Comparison of ENCODE assay signal across 8 cellular contexts in the genomic region with DNA sequence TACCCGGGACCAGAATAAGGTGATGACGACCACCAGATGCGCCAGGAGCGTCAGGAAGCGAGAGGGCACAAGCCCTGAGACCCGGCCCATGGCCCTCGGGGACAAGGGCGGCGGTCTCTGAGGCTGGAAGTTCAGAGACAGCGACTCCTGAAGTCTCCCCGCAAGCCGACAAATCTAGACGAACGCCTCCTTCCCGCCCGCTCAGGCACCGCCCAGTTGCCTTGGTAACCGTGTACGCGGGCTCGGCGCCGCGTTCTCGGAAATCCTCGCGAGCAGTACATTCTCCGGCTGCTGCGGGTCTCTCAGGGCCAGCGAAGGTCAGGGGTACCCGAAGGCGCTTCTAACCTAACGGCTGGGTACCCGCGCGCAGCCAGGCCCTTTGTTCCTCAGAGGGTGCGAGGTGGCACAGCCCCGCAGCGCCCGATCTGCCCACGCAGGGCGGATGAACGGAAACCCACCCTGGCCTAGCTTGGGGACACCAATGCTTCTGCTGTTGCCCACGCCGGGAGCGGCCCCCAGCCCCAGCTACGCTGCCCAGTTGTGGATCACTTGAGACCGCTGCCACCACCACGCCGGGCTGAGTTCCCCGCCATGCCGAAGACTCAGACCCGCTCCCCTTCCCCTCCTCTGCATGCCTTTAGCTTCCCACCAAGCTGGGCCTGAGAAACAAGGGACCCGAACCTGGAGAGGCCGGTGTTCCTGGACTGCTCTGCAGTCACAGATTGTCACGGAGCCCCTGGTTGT. TPM values are rescaled to one million over a fixed set of nuclear protein-coding genes. Genes with fewer than 3 reads are reported as not detected.
A peak's percentile ranks its signal among the peaks of the same experiment; 100 is the strongest.
DNase-seq lines count a peak whose midpoint lies in the region; ATAC-seq and TF ChIP-seq lines count a peak whose summit lies in the region.

A gene (minus strand): TSS at position 184 of the 744 bp plus-strand sequence. CDS start 94 bp downstream, at position 90.

- H3K4me3 Mint-ChIP-seq in naive B cell: peak within 1 kb of the TSS; percentile 80 to 97 (median 94)

- in situ Hi-C loops in IMR-90 (cut with MboI; ENCODE audit: low sequenced_read_pairs): no loop called here

- peaks cover 20% of the 10 kb centered on the region for H3K79me2 ChIP-seq in ACC112 (ENCODE audit: control insufficient read depth, insufficient read depth, low read length, unreplicated experiment)
- H3K79me2 ChIP-seq in fibroblast of lung (ENCODE audit: control insufficient read depth, insufficient read depth, low read length): peaks cover 5% of the 10 kb centered on the region

- H3K27ac Mint-ChIP-seq in naive B cell: peak within 1 kb of the TSS; percentile 91 to 100 (median 96)

- H3K9me1 ChIP-seq in IMR-90 (ENCODE audit: insufficient read depth, low read length): peaks cover 21% of the 10 kb centered on the region

- peak within 1 kb of the TSS; percentile 61 for H3K27ac ChIP-seq in ACC112 (ENCODE audit: low read depth, low read length)
- peak within 1 kb of the TSS; percentile 86 for H3K27ac ChIP-seq in IMR-90 (ENCODE audit: insufficient read depth, low read length)
- H3K27ac ChIP-seq in fibroblast of lung (ENCODE audit: insufficient read depth, low read length): peak within 1 kb of the TSS; percentile 71

- H3K18ac ChIP-seq in IMR-90 (ENCODE audit: low read depth, low read length): peak within 1 kb of the TSS; percentile 4; the same call in 1 of the 2 replicates

- H3K14ac ChIP-seq in IMR-90 (replicated peaks; ENCODE audit: low read depth, low read length): peak within 1 kb of the TSS; percentile 87

- no peak within 1 kb of the TSS; the same call in 1 of the 2 replicates for H2BK20ac ChIP-seq in IMR-90 (ENCODE audit: low read depth, low read length)

- WGBS in IMR-90 (ENCODE audit: extremely low coverage in 2 of 2, insufficient read length in 1 of 2), 2 experiments: 2% methylated on average over 48 of the region's 56 CpGs; no CpG with 5 or more reads in 1 of the 2 experiments

- peak within 1 kb of the TSS; percentile 98 for H2AK9ac ChIP-seq in IMR-90 (replicated peaks; ENCODE audit: low read depth, low read length, poor library complexity)

- ATAC-seq in GM18907 (IDR thresholded peaks at IDR 0.05; ENCODE audit: unreplicated experiment) (peak; percentile 43), IMR-90 (ENCODE audit: low read depth) (peak; percentile 80), naive B cell (ENCODE audit: low read depth in 2 of 2) (peak; percentile 48 to 49)
- ATAC-seq in stimulated activated naive CD8-positive, alpha-beta T cell treated with anti-CD3 and anti-CD28 coated beads, Interleukin-15, Interleukin-2, amounts not matched to agents 100 U/mL and 50 U/mL, for 24 hours: peak; percentile 69

- peak within 1 kb of the TSS; percentile 88 for H3K9ac ChIP-seq in IMR-90 (ENCODE audit: low read depth, low read length)
- peak within 1 kb of the TSS; percentile 76 for H3K9ac ChIP-seq in fibroblast of lung (ENCODE audit: insufficient read depth, low read length)

- H2AK5ac ChIP-seq in IMR-90 (ENCODE audit: low read depth, low read length): peak within 1 kb of the TSS; percentile 48

- no peak for TF ChIP-seq RAD21 in IMR-90 (IDR thresholded peaks at IDR 0.05; ENCODE audit: low read length)

- intact Hi-C loops in IMR-90 (cut with micrococcal nuclease): no loop called here

- no peak within 1 kb of the TSS; the same call in 2 of the 3 replicates for H2BK15ac ChIP-seq in IMR-90 (ENCODE audit: low read depth, low read length)

- CTCF ChIA-PET in IMR-90 (lab: Yijun Ruan, JAX): no interaction called here

- POLR2A ChIA-PET in IMR-90 (lab: Charles Lee; ENCODE audit: unreplicated experiment): interaction anchor here (0.5 kb wide), 1 partner anchor 526 kb away, joined by 4 read pairs; a partner anchor contains a TSS

- H2BK5ac ChIP-seq in IMR-90 (ENCODE audit: low read depth, low read length, poor library complexity, severe bottlenecking): peak within 1 kb of the TSS; percentile 66

- H3K27me3 ChIP-seq in ACC112 (ENCODE audit: insufficient read depth, low read length) (no peaks in the 10 kb centered on the region), IMR-90 (ENCODE audit: control insufficient read depth, insufficient read depth, low read length) (no peaks in the 10 kb centered on the region), fibroblast of lung (ENCODE audit: control insufficient read depth, insufficient read depth, low read length) (no peaks in the 10 kb centered on the region)

- H3K4me2 ChIP-seq in IMR-90 (ENCODE audit: low read depth, low read length): peak within 1 kb of the TSS; percentile 90
- H3K4me2 ChIP-seq in fibroblast of lung (ENCODE audit: extremely low read depth, insufficient read depth, low read length): peak within 1 kb of the TSS; percentile 98

- H2AFZ ChIP-seq in ACC112 (ENCODE audit: low read length, unreplicated experiment) (peak within 1 kb of the TSS; percentile 99), IMR-90 (replicated peaks; ENCODE audit: low read length, poor library complexity) (peak within 1 kb of the TSS; percentile 100), fibroblast of lung (ENCODE audit: low read length) (peak within 1 kb of the TSS; percentile 87)

- peak within 1 kb of the TSS; percentile 86 for H3K23ac ChIP-seq in IMR-90 (ENCODE audit: low read depth, low read length)

- peak within 1 kb of the TSS; percentile 91 for H3K4me3 ChIP-seq in ACC112 (ENCODE audit: low read depth, low read length)
- H3K4me3 ChIP-seq in IMR-90 (ENCODE audit: insufficient read depth, low read depth, low read length): peak within 1 kb of the TSS; percentile 65
- peak within 1 kb of the TSS; percentile 59 to 69 (median 61) for H3K4me3 ChIP-seq in fibroblast of lung (replicated peaks in 1 of 4; ENCODE audit: control extremely low read depth in 1 of 4, insufficient read depth in 1 of 4, low read depth in 3 of 4, low read length in 4 of 4)

- 0 out of 2 replicates have a peak within 1 kb of the TSS, but pooled peaks have one; percentile 7 for H2BK120ac ChIP-seq in IMR-90 (ENCODE audit: low read depth, low read length)

- H3K36me3 ChIP-seq in ACC112 (ENCODE audit: insufficient read depth, low read length): no peaks in the 10 kb centered on the region
- no peaks in the 10 kb centered on the region for H3K36me3 ChIP-seq in IMR-90 (ENCODE audit: control insufficient read depth, insufficient read depth, low read length)
- H3K36me3 ChIP-seq in fibroblast of lung (ENCODE audit: control insufficient read depth, insufficient read depth, low read length): no peaks in the 10 kb centered on the region

- H3K9me3 ChIP-seq in IMR-90 (ENCODE audit: control insufficient read depth, insufficient read depth, low read length): no peaks in the 10 kb centered on the region
- H3K9me3 ChIP-seq in fibroblast of lung (ENCODE audit: control insufficient read depth, insufficient read depth, low read depth, low read length): no peaks in the 10 kb centered on the region

- H3K4me1 ChIP-seq in ACC112 (ENCODE audit: control insufficient read depth, insufficient read depth, low read length, unreplicated experiment) (peaks cover 26% of the 10 kb centered on the region), IMR-90 (ENCODE audit: control insufficient read depth, insufficient read depth, low read length) (peaks cover 12% of the 10 kb centered on the region), fibroblast of lung (ENCODE audit: control insufficient read depth, extremely low read depth, insufficient read depth, low read length) (peaks cover 11% of the 10 kb centered on the region)

- no TSS peak for BruUV-seq in IMR-90 (replicated peaks; lab: Mats Ljungman, UMichigan)

- peaks cover 9 to 30% of the 10 kb centered on the region in 2 experiments; a peak in 3 of 4 replicates for H3K79me1 ChIP-seq in IMR-90 (ENCODE audit: low read depth in 1 of 2, low read length in 2 of 2)

- H3K56ac ChIP-seq in IMR-90 (ENCODE audit: extremely low read depth, insufficient read depth, low read length): peak within 1 kb of the TSS; percentile 73

- TF ChIP-seq CTCF in IMR-90 (conservative IDR thresholded peaks at IDR 0.05; ENCODE audit: low read depth, low read length): no peak
- TF ChIP-seq CTCF in fibroblast of lung (conservative IDR thresholded peaks at IDR 0.05 in 1 of 2, IDR thresholded peaks at IDR 0.05 in 1 of 2; ENCODE audit: low read depth in 1 of 2, low read length in 2 of 2): no peak

- dilution Hi-C loops in IMR-90 (cut with HindIII; ENCODE audit: low sequenced_read_pairs, unreplicated experiment): no loop called here

- H3K4me1 Mint-ChIP-seq in naive B cell: peaks cover 44 to 52% (median 48%) of the 10 kb centered on the region in 3 donors

- H3K4ac ChIP-seq in IMR-90 (ENCODE audit: low read depth, low read length): peak within 1 kb of the TSS; percentile 81

- H4K8ac ChIP-seq in IMR-90 (ENCODE audit: low read depth in 2 of 2, low read length in 2 of 2): peak within 1 kb of the TSS; percentile 98

- peak within 1 kb of the TSS; percentile 84 for H4K5ac ChIP-seq in IMR-90 (ENCODE audit: low read depth, low read length)

- H3K9me3 Mint-ChIP-seq in naive B cell: no peaks in the 10 kb centered on the region

- H3K27me3 Mint-ChIP-seq in naive B cell: no peaks in the 10 kb centered on the region

- peak within 1 kb of the TSS; percentile 82 for H4K91ac ChIP-seq in IMR-90 (ENCODE audit: insufficient read depth, low read depth, low read length)

- no peaks in the 10 kb centered on the region for H3K36me3 Mint-ChIP-seq in naive B cell

- H4K20me1 ChIP-seq in IMR-90 (ENCODE audit: insufficient read depth, low read length): peaks cover 8% of the 10 kb centered on the region; the same call in 1 of the 2 replicates
- H4K20me1 ChIP-seq in fibroblast of lung (ENCODE audit: control insufficient read depth, extremely low read depth, insufficient read depth, low read length): no peaks in the 10 kb centered on the region

- DNase-seq in IMR-90: peak; percentile 72
- DNase-seq in RPMI7951 (ENCODE audit: low read depth): peak; percentile 82
- peak; percentile 74 to 81 for DNase-seq in activated T-helper 1 cell treated with anti-CD3 and anti-CD28 coated beads, Interleukin-2, amount 50 U/mL, for 16 hours (ENCODE audit: low read depth in 1 of 2, low spot score in 1 of 2)
- peak; percentile 75 to 80 for DNase-seq in fibroblast of lung (ENCODE audit: low read depth in 2 of 2)
- peak; percentile 84 for DNase-seq in naive B cell
- DNase-seq in stimulated activated naive CD8-positive, alpha-beta T cell treated with anti-CD3 and anti-CD28 coated beads, Interleukin-15, Interleukin-2, amounts not matched to agents 100 U/mL and 50 U/mL, for 24 hours: peak; percentile 91

- TF ChIP-seq POLR2A in IMR-90 (IDR thresholded peaks at IDR 0.05; ENCODE audit: low read depth, low read length): no peak

RNA-seq across cellular contexts. Expression of the gene that starts here (rescaled TPM):
- 14.3 and 60.3 TPM in 2 replicates for total RNA-seq in IMR-90 (2012; rRNA removed)
- 12.9 and 13.4 TPM in 2 replicates for polyA plus RNA-seq in IMR-90 (2012; rRNA removed)
- polyA plus RNA-seq in IMR-90 (2012; cell fraction: cytosol; rRNA removed): 5.7 and 11.7 TPM in 2 replicates
- 8.7 and 10.5 TPM in 2 replicates for polyA plus RNA-seq in IMR-90 (2012; cell fraction: nucleus; rRNA removed; ENCODE audit: low replicate concordance)
- total RNA-seq in RPMI7951 (2014; rRNA removed; shearing (Covaris generic)): 53.3 and 64.7 TPM in 2 replicates
- total RNA-seq in fibroblast of lung: 15.4 and 36.0 TPM in 2 replicates
- polyA plus RNA-seq in fibroblast of lung: 9.8 and 13.0 TPM in 2 replicates
- 9.9 and 11.9 TPM in 2 replicates for polyA plus RNA-seq in fibroblast of lung (2012)
- polyA minus RNA-seq in fibroblast of lung (ENCODE audit: low replicate concordance): 27.9 and 61.8 TPM in 2 replicates
- 10 to 100 TPM; 29.9 to 42.3 (median 34.7) TPM for polyA plus RNA-seq in naive B cell (ENCODE audit: low read depth in 6 of 6)

Comparison
In these comparisons a context has a peak if more than half of its experiments do, and no peak if none do; other contexts are left out.
1. Peak in every context shown above with its lines: DNase-seq, ATAC-seq, H3K4me3 ChIP-seq and H3K27ac ChIP-seq.